Comparison of ENCODE assay signal across 30 cellular contexts in the genomic region with DNA sequence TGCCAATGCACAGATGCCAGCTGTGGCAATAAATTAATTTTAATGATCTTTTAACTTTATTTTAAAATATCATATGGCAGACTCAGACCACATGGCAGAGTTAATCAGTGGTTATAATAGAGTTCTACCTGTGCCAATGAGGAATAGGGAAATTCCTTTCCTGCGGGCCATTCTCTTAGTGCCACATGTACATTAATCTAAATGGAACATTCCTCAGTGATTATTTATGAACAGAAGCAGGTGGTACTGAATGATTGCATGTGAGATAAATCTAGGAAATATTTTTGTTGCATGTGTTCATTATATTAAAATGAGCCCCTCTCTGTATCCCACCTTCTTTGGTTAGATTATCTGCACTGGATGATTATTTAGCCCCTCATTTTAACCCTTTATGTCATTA.
"Had no signal": no experiment of that assay in that cellular context is flagged by ENCODE, and none has a peak within 500 bp of the region (broad histone marks: within the 10 kb centered on the region; RNA-seq: fewer than 3 reads in every experiment).

No MANE protein-coding gene starts in this region.

- H3K36me3 ChIP-seq: ascending aorta, breast epithelium, cardiac muscle cell, colonic mucosa, gastrocnemius medialis, heart left ventricle, WERI-Rb-1 had no signal

- H3K27ac ChIP-seq: ascending aorta, breast epithelium, cardiac muscle cell, colonic mucosa, gastrocnemius medialis, heart left ventricle, WERI-Rb-1 had no signal

- DNase-seq: activated B cell treated with CpG ODN at 0.5 μM for 24 hours; activated CD4-positive, alpha-beta T cell treated with anti-CD3 and anti-CD28 coated beads for 48 hours; activated CD4-positive, alpha-beta T cell treated with anti-CD3 and anti-CD28 coated beads, Interleukin-2, amount 50 U/mL, for 1 hour; activated CD4-positive, alpha-beta T cell treated with anti-CD3 and anti-CD28 coated beads, Interleukin-2, amount 50 U/mL, for 48 hours; activated CD8-positive, alpha-beta memory T cell treated with anti-CD3 and anti-CD28 coated beads, Interleukin-2, amount 10 ng/mL, durations not matched to agents 7 days and 5 days; activated CD8-positive, alpha-beta memory T cell treated with anti-CD3 and anti-CD28 coated beads, Interleukin-2, amount 50 U/mL, for 48 hours; activated CD8-positive, alpha-beta T cell treated with anti-CD3 and anti-CD28 coated beads, Interleukin-2, amount 10 ng/mL, durations not matched to agents 7 days and 5 days; activated gamma-delta T cell; activated naive CD4-positive, alpha-beta T cell; activated naive CD4-positive, alpha-beta T cell treated with anti-CD3 and anti-CD28 coated beads, Interleukin-2, amount 10 ng/mL, durations not matched to agents 7 days and 5 days; activated naive CD8-positive, alpha-beta T cell treated with anti-CD3 and anti-CD28 coated beads, Interleukin-2, amount 10 ng/mL, durations not matched to agents 7 days and 5 days; activated T-cell treated with anti-CD3 and anti-CD28 coated beads for 4 hours; activated T-cell treated with anti-CD3 and anti-CD28 coated beads, Interleukin-2, amount 50 U/mL, for 24 hours; activated T-cell treated with anti-CD3 and anti-CD28 coated beads, Interleukin-2, amount 50 U/mL, for 72 hours; central memory CD4-positive, alpha-beta T cell; cerebellar nuclear complex; colonic mucosa; effector CD8-positive, alpha-beta T cell; gastrocnemius medialis; glutamatergic neuron; heart left ventricle; T-cell; T-helper 17 cell; T1000; WERI-Rb-1 had no signal

- ATAC-seq: activated CD4-positive, CD25-positive, alpha-beta regulatory T cell treated with anti-CD3 and anti-CD28 coated beads, Interleukin-2, amount 50 U/mL, for 24 hours; activated CD8-positive, alpha-beta memory T cell treated with anti-CD3 and anti-CD28 coated beads, Interleukin-2, amount 10 ng/mL, durations not matched to agents 7 days and 5 days; activated CD8-positive, alpha-beta T cell treated with anti-CD3 and anti-CD28 coated beads, Interleukin-2, amount 10 ng/mL, durations not matched to agents 7 days and 5 days; activated naive CD4-positive, alpha-beta T cell treated with anti-CD3 and anti-CD28 coated beads, Interleukin-2, amount 50 U/mL, for 72 hours; activated T-cell treated with anti-CD3 and anti-CD28 coated beads, Interleukin-2, amount 50 U/mL, for 72 hours; gastrocnemius medialis; heart left ventricle; T-cell; T-helper 17 cell had no signal

- H3K9me3 ChIP-seq: ascending aorta, breast epithelium, colonic mucosa, gastrocnemius medialis, heart left ventricle had no signal

- H3K27me3 ChIP-seq: ascending aorta, breast epithelium, cardiac muscle cell, colonic mucosa, gastrocnemius medialis, heart left ventricle had no signal

- H3K4me3 ChIP-seq: ascending aorta, breast epithelium, cardiac muscle cell, colonic mucosa, gastrocnemius medialis, heart left ventricle had no signal

- H3K4me1 ChIP-seq: ascending aorta, colonic mucosa had no signal
